30 cellular contexts compared by ENCODE assay signal in genomic region chr2:46226620-46227019, GRCh38.
DNase-seq lines count a peak whose midpoint lies in the region; ATAC-seq and TF ChIP-seq lines count a peak whose summit lies in the region.
"Had no signal": no experiment of that assay in that cellular context is flagged by ENCODE, and none has a peak within 500 bp of the region (broad histone marks: within the 10 kb centered on the region; RNA-seq: fewer than 3 reads in every experiment).

No MANE protein-coding gene starts in this region.

- no TSS peak for BruUV-seq in Calu3 (replicated peaks; lab: Mats Ljungman, UMichigan)

- H3K4me3 ChIP-seq in suprapubic skin, result no peak overlapping the region
- H3K4me3 ChIP-seq: BLaER1 treated with 17β-estradiol and CSF1 and Interleukin-3, amounts not matched to agents 10 nM and 100 nM; GM23248; MG63; PC-9; SJCRH30 had no signal

- H3K36me3 ChIP-seq in suprapubic skin, result no peaks in the 10 kb centered on the region
- H3K36me3 ChIP-seq: BLaER1 treated with 17β-estradiol and CSF1 and Interleukin-3, amounts not matched to agents 10 nM and 100 nM; MG63; SJCRH30 had no signal

- intact Hi-C loops in Calu3 (cut with micrococcal nuclease; ENCODE audit: unreplicated experiment), result loop anchor here (5.0 kb wide), 2 partner anchors 71 to 154 kb away; partner anchors contain the start of gene EPAS1

- 88% methylated on average over 6 of the region's 6 CpGs for WGBS in suprapubic skin

- DNase-seq in activated T-cell treated with anti-CD3 and anti-CD28 coated beads, Interleukin-2, amount 50 U/mL, for 24 hours, result no peak
- DNase-seq in activated T-cell treated with anti-CD3 and anti-CD28 coated beads, Interleukin-2, amount 50 U/mL, for 48 hours, result no peak
- DNase-seq in Calu3 (no peak), T-helper 17 cell (no peak), NCI-H2029 treated with DMSO at 0.1 percent for 48 hours (lab: John Stamatoyannopoulos, UW) (no peak), suprapubic skin (ENCODE audit: low spot score in 2 of 2) (no peak)
- DNase-seq in activated CD8-positive, alpha-beta memory T cell treated with anti-CD3 and anti-CD28 coated beads, Interleukin-2, amount 10 ng/mL, durations not matched to agents 7 days and 5 days, result no peak
- DNase-seq: AML-193; Caco-2; CD8-positive, alpha-beta T cell; DMS 273 treated with DMSO at 0.1 percent for 48 hours; DMS79; EL; GF-D8; H9; IMR-90; KG1; MG63; NCI-H1105 treated with DMSO at 0.1 percent for 48 hours; NCI-H146; NCI-H1930; NCI-H446; NCI-H526; NCI-H82; NK-92 treated with Interleukin-12 subunit alpha and Interleukin-12 subunit beta, amount 100 ng/mL, for 24 hours; PC-9; SJCRH30 had no signal

- CTCF ChIA-PET in Calu3 (lab: Charles Lee), result no interaction called here
- CTCF ChIA-PET in activated CD8-positive, alpha-beta memory T cell treated with anti-CD3 and anti-CD28 coated beads, Interleukin-2, amount 10 ng/mL, durations not matched to agents 7 days and 5 days (lab: Charles Lee), result interaction anchor here (1.2 to 1.7 kb wide), 4 partner anchors 10 to 164 kb away, joined by 3 to 5 read pairs (median 4); no protein-coding TSS in a partner anchor

- peak; percentile 40 for ATAC-seq in T-helper 17 cell
- ATAC-seq in activated CD8-positive, alpha-beta memory T cell treated with anti-CD3 and anti-CD28 coated beads, Interleukin-2, amount 10 ng/mL, durations not matched to agents 7 days and 5 days, result no peak
- ATAC-seq: CD8-positive, alpha-beta T cell; Right ventricle myocardium inferior had no signal

- peaks cover 70% of the 10 kb centered on the region for H3K4me1 Mint-ChIP-seq in activated T-cell treated with anti-CD3 and anti-CD28 coated beads, Interleukin-2, amount 50 U/mL, for 24 hours (ENCODE audit: low read depth)
- H3K4me1 Mint-ChIP-seq in Calu3 (ENCODE audit: low read depth, unreplicated experiment) (peaks cover 59% of the 10 kb centered on the region), T-helper 17 cell (peaks cover 25% of the 10 kb centered on the region)
- H3K4me1 Mint-ChIP-seq in activated CD8-positive, alpha-beta memory T cell treated with anti-CD3 and anti-CD28 coated beads, Interleukin-2, amount 10 ng/mL, durations not matched to agents 7 days and 5 days, result peaks cover 64% of the 10 kb centered on the region

- peaks cover 12% of the 10 kb centered on the region for H3K27me3 Mint-ChIP-seq in activated T-cell treated with anti-CD3 and anti-CD28 coated beads, Interleukin-2, amount 50 U/mL, for 24 hours
- no peaks in the 10 kb centered on the region for H3K27me3 Mint-ChIP-seq in Calu3 (ENCODE audit: unreplicated experiment)
- peaks cover 5% of the 10 kb centered on the region for H3K27me3 Mint-ChIP-seq in T-helper 17 cell
- H3K27me3 Mint-ChIP-seq in activated CD8-positive, alpha-beta memory T cell treated with anti-CD3 and anti-CD28 coated beads, Interleukin-2, amount 10 ng/mL, durations not matched to agents 7 days and 5 days, result peaks cover 36% of the 10 kb centered on the region

- H3K27ac ChIP-seq in suprapubic skin, result no peak overlapping the region
- H3K27ac ChIP-seq: BLaER1 treated with 17β-estradiol and CSF1 and Interleukin-3, amounts not matched to agents 10 nM and 100 nM; SJCRH30 had no signal

- no peaks in the 10 kb centered on the region for H3K27me3 ChIP-seq in suprapubic skin
- H3K27me3 ChIP-seq: MG63, SJCRH30 had no signal

- TF ChIP-seq POLR2A in suprapubic skin (IDR thresholded peaks at IDR 0.05), result no peak

- H3K9me3 ChIP-seq in T-helper 17 cell (ENCODE audit: control insufficient read depth, low read length, poor library complexity, severe bottlenecking) (no peaks in the 10 kb centered on the region), suprapubic skin (no peaks in the 10 kb centered on the region)
- H3K9me3 ChIP-seq: Caco-2, MG63 had no signal

- TF ChIP-seq CTCF in Calu3 (IDR thresholded peaks at IDR 0.05; ENCODE audit: unreplicated experiment) (no peak), suprapubic skin (IDR thresholded peaks at IDR 0.05) (no peak)

- no peaks in the 10 kb centered on the region for H3K36me3 Mint-ChIP-seq in activated T-cell treated with anti-CD3 and anti-CD28 coated beads, Interleukin-2, amount 50 U/mL, for 24 hours (ENCODE audit: low read depth)
- H3K36me3 Mint-ChIP-seq in Calu3 (ENCODE audit: insufficient read depth, unreplicated experiment), result peaks cover 6% of the 10 kb centered on the region
- no peaks in the 10 kb centered on the region for H3K36me3 Mint-ChIP-seq in T-helper 17 cell (ENCODE audit: low read depth)
- peaks cover 18% of the 10 kb centered on the region for H3K36me3 Mint-ChIP-seq in activated CD8-positive, alpha-beta memory T cell treated with anti-CD3 and anti-CD28 coated beads, Interleukin-2, amount 10 ng/mL, durations not matched to agents 7 days and 5 days
- H3K36me3 Mint-ChIP-seq: CD8-positive, alpha-beta T cell had no signal

- H3K4me1 ChIP-seq in suprapubic skin, result peaks cover 5% of the 10 kb centered on the region
- H3K4me1 ChIP-seq: SJCRH30 had no signal

- no peak overlapping the region for H3K4me3 Mint-ChIP-seq in activated T-cell treated with anti-CD3 and anti-CD28 coated beads, Interleukin-2, amount 50 U/mL, for 24 hours
- no peak overlapping the region for H3K4me3 Mint-ChIP-seq in Calu3 (ENCODE audit: low read depth, unreplicated experiment)
- no peak overlapping the region for H3K4me3 Mint-ChIP-seq in T-helper 17 cell
- H3K4me3 Mint-ChIP-seq in activated CD8-positive, alpha-beta memory T cell treated with anti-CD3 and anti-CD28 coated beads, Interleukin-2, amount 10 ng/mL, durations not matched to agents 7 days and 5 days, result no peak overlapping the region
- H3K4me3 Mint-ChIP-seq: CD8-positive, alpha-beta T cell; H9 had no signal

- H3K27ac Mint-ChIP-seq in activated T-cell treated with anti-CD3 and anti-CD28 coated beads, Interleukin-2, amount 50 U/mL, for 24 hours, result peak overlapping the region; percentile 44
- H3K27ac Mint-ChIP-seq in Calu3 (ENCODE audit: unreplicated experiment) (peak overlapping the region; percentile 63), T-helper 17 cell (no peak overlapping the region)
- no peak overlapping the region for H3K27ac Mint-ChIP-seq in activated CD8-positive, alpha-beta memory T cell treated with anti-CD3 and anti-CD28 coated beads, Interleukin-2, amount 10 ng/mL, durations not matched to agents 7 days and 5 days
- H3K27ac Mint-ChIP-seq: CD8-positive, alpha-beta T cell; H9 had no signal

- no peaks in the 10 kb centered on the region for H3K9me3 Mint-ChIP-seq in activated T-cell treated with anti-CD3 and anti-CD28 coated beads, Interleukin-2, amount 50 U/mL, for 24 hours
- H3K9me3 Mint-ChIP-seq in Calu3 (ENCODE audit: low read depth, unreplicated experiment), result no peaks in the 10 kb centered on the region
- peaks cover 2% of the 10 kb centered on the region for H3K9me3 Mint-ChIP-seq in activated CD8-positive, alpha-beta memory T cell treated with anti-CD3 and anti-CD28 coated beads, Interleukin-2, amount 10 ng/mL, durations not matched to agents 7 days and 5 days (ENCODE audit: low read depth)

- TF ChIP-seq EP300 in suprapubic skin (IDR thresholded peaks at IDR 0.05), result no peak

Comparison
In these comparisons a context has a peak if more than half of its experiments do, and no peak if none do; other contexts are left out.
1. H3K27ac Mint-ChIP-seq: peak in activated T-cell treated with anti-CD3 and anti-CD28 coated beads, Interleukin-2, amount 50 U/mL, for 24 hours (single experiment) and Calu3 (single experiment); none in T-helper 17 cell (single experiment) and activated CD8-positive, alpha-beta memory T cell treated with anti-CD3 and anti-CD28 coated beads, Interleukin-2, amount 10 ng/mL, durations not matched to agents 7 days and 5 days (single experiment).